Comparison of ENCODE assay signal across 14 cellular contexts in the genomic region with DNA sequence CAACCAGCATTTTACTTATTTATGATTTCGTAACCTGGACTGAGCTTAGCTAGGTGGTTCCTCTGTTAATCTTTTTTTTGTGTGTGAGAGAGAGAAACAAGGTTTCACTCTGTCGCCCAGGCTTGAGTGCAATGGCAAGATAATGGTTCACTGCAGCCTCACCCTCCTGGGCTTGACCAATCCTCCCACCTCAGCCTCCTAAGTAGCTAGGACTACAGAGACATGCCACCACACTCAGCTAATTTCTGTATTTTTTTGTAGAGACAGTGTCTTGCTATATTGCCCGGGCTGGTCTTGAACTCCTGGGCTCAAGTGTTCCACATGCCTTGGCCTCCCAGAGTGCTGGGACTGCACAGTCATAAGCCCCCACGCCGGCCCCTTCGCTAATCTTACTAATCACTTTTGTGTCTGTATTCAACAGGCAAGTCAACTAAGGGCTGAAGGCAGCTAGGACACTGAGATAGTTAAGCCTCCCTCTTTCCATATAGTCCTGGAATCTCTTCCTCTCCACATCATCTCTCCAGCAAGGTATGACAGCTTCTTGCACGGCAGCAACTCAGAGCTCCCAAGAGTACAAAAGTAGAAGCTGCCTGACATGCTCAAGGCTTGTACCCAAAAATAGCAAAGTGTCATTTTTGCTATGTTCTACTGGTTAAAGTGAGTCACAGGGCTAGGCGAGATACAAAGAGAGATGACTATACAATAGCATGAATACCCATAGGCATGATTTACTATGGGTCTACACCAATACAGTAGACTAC. TPM values are rescaled to one million over a fixed set of nuclear protein-coding genes. Genes with fewer than 3 reads are reported as not detected.
DNase-seq lines count a peak whose midpoint lies in the region; ATAC-seq, FAIRE-seq and TF ChIP-seq lines count a peak whose summit lies in the region.
"Had no signal": no experiment of that assay in that cellular context is flagged by ENCODE, and none has a peak within 500 bp of the region (broad histone marks: within the 10 kb centered on the region; RNA-seq: fewer than 3 reads in every experiment).

No MANE protein-coding gene starts in this region.

- H3K27me3 ChIP-seq in HepG2 (ENCODE audit: control insufficient read depth in 1 of 2, insufficient read depth in 2 of 2, low read length in 2 of 2) (no peaks in the 10 kb centered on the region), right lobe of liver (no peaks in the 10 kb centered on the region)
- H3K27me3 ChIP-seq: BLaER1 had no signal

- H2AFZ ChIP-seq in HepG2 (ENCODE audit: low read length), result no peak overlapping the region

- WGBS in HepG2 (ENCODE audit: low lambda C conversion rate), result 93% methylated on average over 8 of the region's 8 CpGs
- 85% methylated on average over 8 of the region's 8 CpGs for WGBS in right lobe of liver (ENCODE audit: insufficient coverage, low coverage, low lambda C conversion rate, missing lambda C conversion rate)

- H3K36me3 ChIP-seq in HepG2 (replicated peaks in 1 of 2; ENCODE audit: control insufficient read depth in 1 of 2, insufficient read depth in 2 of 2, low read length in 2 of 2) (no peaks in the 10 kb centered on the region), right lobe of liver (no peaks in the 10 kb centered on the region)

- TF ChIP-seq CTCF in HepG2 (CRISPR knock-in tag; IDR thresholded peaks at IDR 0.05) (no peak), right lobe of liver (IDR thresholded peaks at IDR 0.05) (no peak), fibroblast of the aortic adventitia (IDR thresholded peaks at IDR 0.05; ENCODE audit: insufficient read depth, low read length) (no peak)

- peaks cover 87% of the 10 kb centered on the region for H3K79me2 ChIP-seq in HepG2 (ENCODE audit: insufficient read depth, low read length)

- in situ Hi-C loops in HepG2 (cut with HindIII; ENCODE audit: extremely low pct_ligation_motif_present, low pct_unique_long_range_greater_than_20kb), result no loop called here

- no peak overlapping the region for H3K4me2 ChIP-seq in HepG2 (ENCODE audit: low read depth, low read length)
- H3K4me2 ChIP-seq: BLaER1 had no signal

- H3K36me3 Mint-ChIP-seq in activated T-cell treated with anti-CD3 and anti-CD28 coated beads, Interleukin-2, amount 50 U/mL, for 4 hours (ENCODE audit: insufficient read depth), result peaks cover 18% of the 10 kb centered on the region

- H4K20me1 ChIP-seq in HepG2 (ENCODE audit: insufficient read depth, low read length), result peaks cover 22% of the 10 kb centered on the region

- DNase-seq in HepG2 (ENCODE audit: low spot score) (no peak), right lobe of liver (no peak), fibroblast of the aortic adventitia (ENCODE audit: low read depth) (peak; percentile 45)
- DNase-seq in activated T-cell treated with anti-CD3 and anti-CD28 coated beads, Interleukin-2, amount 50 U/mL, for 4 hours, result no peak
- DNase-seq in stimulated activated naive CD8-positive, alpha-beta T cell treated with anti-CD3 and anti-CD28 coated beads, Interleukin-15, amount 100 ng/mL, for 72 hours, result no peak
- DNase-seq: GDM1; glutamatergic neuron; NCI-H526; RPMI8226; stimulated activated naive CD4-positive, alpha-beta T cell treated with Interleukin-2 at 50 U/mL for 16 hours had no signal

- TF ChIP-seq EP300 in HepG2 (IDR thresholded peaks at IDR 0.05; ENCODE audit: low read depth in 2 of 2, low read length in 2 of 2) (no peak), HepG2 (CRISPR knock-in tag; IDR thresholded peaks at IDR 0.05; ENCODE audit: borderline replicate concordance) (no peak)

- intact Hi-C loops in HepG2 (cut with micrococcal nuclease; ENCODE audit: unreplicated experiment) (loop anchor here (5.0 kb wide), 1 partner anchor 38 kb away; no protein-coding TSS in a partner anchor), right lobe of liver (cut with DNase I) (no loop called here)

- H3K4me1 ChIP-seq in HepG2 (ENCODE audit: insufficient read depth, low read length) (peaks cover 38% of the 10 kb centered on the region), right lobe of liver (peaks cover 0 to 12% (median 0%) of the 10 kb centered on the region in 4 donors)
- H3K4me1 ChIP-seq: BLaER1 had no signal

- peaks cover 11% of the 10 kb centered on the region for H3K9me3 Mint-ChIP-seq in activated T-cell treated with anti-CD3 and anti-CD28 coated beads, Interleukin-2, amount 50 U/mL, for 4 hours
- peaks cover 6 to 13% of the 10 kb centered on the region in 2 donors for H3K9me3 Mint-ChIP-seq in stimulated activated naive CD8-positive, alpha-beta T cell treated with anti-CD3 and anti-CD28 coated beads, Interleukin-15, amount 100 ng/mL, for 72 hours

- no peak for TF ChIP-seq RAD21 in HepG2 (CRISPR knock-in tag; IDR thresholded peaks at IDR 0.05)

- ATAC-seq in HepG2, result no peak
- no peak for ATAC-seq in right lobe of liver
- ATAC-seq in activated T-cell treated with anti-CD3 and anti-CD28 coated beads, Interleukin-2, amount 50 U/mL, for 4 hours, result peak; percentile 87 to 89
- ATAC-seq in stimulated activated naive CD8-positive, alpha-beta T cell treated with anti-CD3 and anti-CD28 coated beads, Interleukin-15, amount 100 ng/mL, for 72 hours, result peak; percentile 93
- no peak for ATAC-seq in HG02763 (IDR thresholded peaks at IDR 0.05; ENCODE audit: unreplicated experiment)
- no peak for ATAC-seq in GM21717 (IDR thresholded peaks at IDR 0.05; ENCODE audit: unreplicated experiment)
- ATAC-seq in HG03469 (IDR thresholded peaks at IDR 0.05; ENCODE audit: unreplicated experiment), result no peak

- CTCF ChIA-PET in HepG2 (lab: Yijun Ruan, JAX; ENCODE audit: low intra/inter-chr PET ratio, low total read pairs), result no interaction called here

- TF ChIP-seq POLR2A in HepG2 (IDR thresholded peaks at IDR 0.05; ENCODE audit: insufficient read depth in 1 of 2, low read depth in 2 of 2, low read length in 2 of 2) (no peak), right lobe of liver (IDR thresholded peaks at IDR 0.05) (no peak)

- H3K27ac ChIP-seq in HepG2 (ENCODE audit: extremely low read length, insufficient read depth, low read length), result no peak overlapping the region
- H3K27ac ChIP-seq in right lobe of liver, result no peak overlapping the region
- H3K27ac ChIP-seq: BLaER1 had no signal

- no peak overlapping the region for H3K9ac ChIP-seq in HepG2 (ENCODE audit: insufficient read depth, low read depth, low read length)
- H3K9ac ChIP-seq: BLaER1 had no signal

- H3K27ac Mint-ChIP-seq in stimulated activated naive CD8-positive, alpha-beta T cell treated with anti-CD3 and anti-CD28 coated beads, Interleukin-15, amount 100 ng/mL, for 72 hours, result peak overlapping the region in 1 of 2 donors; percentile 38

- peaks cover 67% of the 10 kb centered on the region for H3K4me1 Mint-ChIP-seq in activated T-cell treated with anti-CD3 and anti-CD28 coated beads, Interleukin-2, amount 50 U/mL, for 4 hours (ENCODE audit: low read depth)
- peaks cover 66% of the 10 kb centered on the region for H3K4me1 Mint-ChIP-seq in stimulated activated naive CD8-positive, alpha-beta T cell treated with anti-CD3 and anti-CD28 coated beads, Interleukin-15, amount 100 ng/mL, for 72 hours

- no peaks in the 10 kb centered on the region for H3K27me3 Mint-ChIP-seq in activated T-cell treated with anti-CD3 and anti-CD28 coated beads, Interleukin-2, amount 50 U/mL, for 4 hours (ENCODE audit: low read depth)
- H3K27me3 Mint-ChIP-seq in stimulated activated naive CD8-positive, alpha-beta T cell treated with anti-CD3 and anti-CD28 coated beads, Interleukin-15, amount 100 ng/mL, for 72 hours, result no peaks in the 10 kb centered on the region

- no peak overlapping the region for H3K4me3 Mint-ChIP-seq in activated T-cell treated with anti-CD3 and anti-CD28 coated beads, Interleukin-2, amount 50 U/mL, for 4 hours
- no peak overlapping the region for H3K4me3 Mint-ChIP-seq in stimulated activated naive CD8-positive, alpha-beta T cell treated with anti-CD3 and anti-CD28 coated beads, Interleukin-15, amount 100 ng/mL, for 72 hours

- H3K4me3 ChIP-seq in HepG2 (replicated peaks in 1 of 3; ENCODE audit: insufficient read depth in 1 of 3, low read depth in 2 of 3, low read length in 3 of 3) (no peak overlapping the region), right lobe of liver (no peak overlapping the region), fibroblast of the aortic adventitia (ENCODE audit: low read depth, low read length) (no peak overlapping the region)
- H3K4me3 ChIP-seq: BLaER1 had no signal

- no peak for FAIRE-seq in HepG2 (lab: Jason Lieb, UNC)

- H3K9me3 ChIP-seq in HepG2 (ENCODE audit: low read length) (no peaks in the 10 kb centered on the region), right lobe of liver (no peaks in the 10 kb centered on the region)

- POLR2A ChIA-PET in HepG2 (lab: Yijun Ruan, JAX), result no interaction called here

- BruUV-seq in HepG2 (replicated peaks; lab: Mats Ljungman, UMichigan), result no TSS peak

TF ChIP-seq in HepG2, 621 proteins besides CTCF, POLR2A, EP300 and RAD21 (continues in another document):
- 0 out of 2 replicates have a peak, but pooled peaks have one; percentile 8 for TF ChIP-seq CEBPB (IDR thresholded peaks at IDR 0.05; ENCODE audit: borderline replicate concordance, low read depth, low read length)

RNA-seq across cellular contexts. Expression of gene KMT2C, which starts 11.3 kb away (rescaled TPM):
- 14.4 and 22.9 TPM in 2 replicates for total RNA-seq in HepG2 (2016; rRNA removed; fragmentation: Illumina TruSeq; extraction: Trizol)
- 27.0 and 27.7 TPM in 2 replicates for total RNA-seq in HepG2 (2016; cell fraction: cytosol; rRNA removed; fragmentation: Illumina TruSeq; extraction: Trizol; ENCODE audit: low read depth)
- 14.4 and 19.1 TPM in 2 replicates for total RNA-seq in HepG2 (2016; cell fraction: insoluble cytoplasmic fraction; rRNA removed; fragmentation: Illumina TruSeq; extraction: Trizol)
- 17.0 and 21.9 TPM in 2 replicates for total RNA-seq in HepG2 (2016; cell fraction: membrane; rRNA removed; fragmentation: Illumina TruSeq; extraction: Trizol)
- total RNA-seq in HepG2 (2016; cell fraction: nucleus; rRNA removed; fragmentation: Illumina TruSeq; extraction: Trizol), result 48.1 and 51.6 TPM in 2 replicates
- 7.1 and 7.5 TPM in 2 replicates for polyA plus RNA-seq in HepG2 (2011; rRNA removed)
- 4.1 and 6.3 TPM in 2 replicates for polyA plus RNA-seq in HepG2 (2011; cell fraction: cytosol; rRNA removed)
- 15.2 and 17.5 TPM in 2 replicates for polyA plus RNA-seq in HepG2 (2011; cell fraction: nucleus; rRNA removed)
- 11.9 and 12.7 TPM in 2 replicates for polyA plus RNA-seq in HepG2 (2012)
- polyA plus RNA-seq in HepG2 (2016; cell fraction: cytosol; fragmentation: Illumina TruSeq; extraction: Trizol; ENCODE audit: low read depth), result 0.25 and 0.36 TPM in 2 replicates
- polyA plus RNA-seq in HepG2 (2016; cell fraction: insoluble cytoplasmic fraction; fragmentation: Illumina TruSeq; extraction: Trizol; ENCODE audit: low read depth), result 5.8 and 7.4 TPM in 2 replicates
- polyA plus RNA-seq in HepG2 (2016; cell fraction: membrane; fragmentation: Illumina TruSeq; extraction: Trizol; ENCODE audit: low read depth), result 0.54 and 1.00 TPM in 2 replicates
- polyA plus RNA-seq in HepG2 (2016; cell fraction: nucleus; fragmentation: Illumina TruSeq; extraction: Trizol; ENCODE audit: insufficient read depth, low read depth), result 14.9 and 20.0 TPM in 2 replicates
- 22.0 and 25.5 TPM in 2 replicates for polyA minus RNA-seq in HepG2 (2011; rRNA and poly(A)+ RNA removed; ENCODE audit: low replicate concordance)
- polyA minus RNA-seq in HepG2 (2011; cell fraction: cytosol; rRNA and poly(A)+ RNA removed), result 17.4 and 19.6 TPM in 2 replicates
- polyA minus RNA-seq in HepG2 (2011; cell fraction: nucleus; rRNA and poly(A)+ RNA removed), result 87.2 and 102 TPM in 2 replicates
- total RNA-seq in right lobe of liver, result 10 to 100 TPM; 20.6 to 32.0 (median 29.9) TPM
- 10 to 100 TPM; 41.6 to 48.5 (median 41.6) TPM for total RNA-seq in activated T-cell treated with anti-CD3 and anti-CD28 coated beads, Interleukin-2, amount 50 U/mL, for 4 hours
- 34.3 and 43.8 TPM in 2 replicates for total RNA-seq in fibroblast of the aortic adventitia (ENCODE audit: low replicate concordance)

Comparison
In these comparisons a context has a peak if more than half of its experiments do, and no peak if none do; other contexts are left out.
1. ATAC-seq: peak in activated T-cell treated with anti-CD3 and anti-CD28 coated beads, Interleukin-2, amount 50 U/mL, for 4 hours (2 of 2) and stimulated activated naive CD8-positive, alpha-beta T cell treated with anti-CD3 and anti-CD28 coated beads, Interleukin-15, amount 100 ng/mL, for 72 hours (single experiment); none in HepG2 (single experiment), right lobe of liver (0 of 4), HG02763 (single experiment), GM21717 (single experiment) and HG03469 (single experiment).